In genomic region chr2:135962401-135963138, GRCh38 we compare ENCODE assay signal across 10 cellular contexts. TPM values are rescaled to one million over a fixed set of nuclear protein-coding genes. Genes with fewer than 3 reads are reported as not detected.
DNase-seq lines count a peak whose midpoint lies in the region; ATAC-seq, FAIRE-seq and TF ChIP-seq lines count a peak whose summit lies in the region.
"Had no signal": no experiment of that assay in that cellular context is flagged by ENCODE, and none has a peak within 500 bp of the region (broad histone marks: within the 10 kb centered on the region; RNA-seq: fewer than 3 reads in every experiment).

No MANE protein-coding gene starts in this region.

- no peak overlapping the region for H3K27ac ChIP-seq in HepG2 (ENCODE audit: extremely low read length, insufficient read depth, low read length)
- H3K27ac ChIP-seq in right lobe of liver = no peak overlapping the region
- H3K27ac ChIP-seq in HL-60 (replicated peaks) = peak overlapping the region; percentile 13; the same call in 1 of the 2 replicates
- H3K27ac ChIP-seq in K562 (ENCODE audit: extremely low read depth, low read depth, low read length) = no peak overlapping the region
- H3K27ac ChIP-seq in thymus (ENCODE audit: low read depth) = peak overlapping the region; percentile 70

- 94% methylated on average over 4 of the region's 4 CpGs for WGBS in HepG2 (ENCODE audit: low lambda C conversion rate)
- WGBS in right lobe of liver (ENCODE audit: insufficient coverage, low coverage, low lambda C conversion rate, missing lambda C conversion rate) = 75% methylated on average over 4 of the region's 4 CpGs
- WGBS in K562 (ENCODE audit: insufficient coverage, low coverage, missing lambda C conversion rate) = 77% methylated on average over 4 of the region's 4 CpGs
- 75% methylated on average over 4 of the region's 4 CpGs for WGBS in thymus

- TF ChIP-seq EP300 in HepG2 (IDR thresholded peaks at IDR 0.05; ENCODE audit: low read depth in 2 of 2, low read length in 2 of 2) = no peak
- TF ChIP-seq EP300 in HepG2 (CRISPR knock-in tag; IDR thresholded peaks at IDR 0.05; ENCODE audit: borderline replicate concordance) = no peak
- no peak for TF ChIP-seq EP300 in K562 (IDR thresholded peaks at IDR 0.05; ENCODE audit: low read length)

- H3K9me1 ChIP-seq in K562 (ENCODE audit: control insufficient read depth, insufficient read depth, low read length) = no peaks in the 10 kb centered on the region

- H3K27me3 ChIP-seq in HepG2 (ENCODE audit: control insufficient read depth in 1 of 2, insufficient read depth in 2 of 2, low read length in 2 of 2) = no peaks in the 10 kb centered on the region
- H3K27me3 ChIP-seq in right lobe of liver = no peaks in the 10 kb centered on the region
- H3K27me3 ChIP-seq in HL-60 (ENCODE audit: insufficient read depth, poor library complexity, severe bottlenecking) = no peaks in the 10 kb centered on the region
- H3K27me3 ChIP-seq in K562 (ENCODE audit: control insufficient read depth in 2 of 2, insufficient read depth in 2 of 2, low read length in 2 of 2) = no peaks in the 10 kb centered on the region
- no peaks in the 10 kb centered on the region for H3K27me3 ChIP-seq in thymus (ENCODE audit: control insufficient read depth, insufficient read depth)

- TF ChIP-seq POLR2A in HepG2 (IDR thresholded peaks at IDR 0.05; ENCODE audit: insufficient read depth in 1 of 2, low read depth in 2 of 2, low read length in 2 of 2) = no peak
- TF ChIP-seq POLR2A in right lobe of liver (IDR thresholded peaks at IDR 0.05) = no peak
- TF ChIP-seq POLR2A in K562 (conservative IDR thresholded peaks at IDR 0.05) = no peak

- no peak overlapping the region for H2AFZ ChIP-seq in HepG2 (ENCODE audit: low read length)
- H2AFZ ChIP-seq in K562 (ENCODE audit: low read depth, low read length) = no peak overlapping the region

- H3K79me2 ChIP-seq in HepG2 (ENCODE audit: insufficient read depth, low read length) (peaks cover 61% of the 10 kb centered on the region), K562 (ENCODE audit: control insufficient read depth, insufficient read depth, low read length) (peaks cover 77% of the 10 kb centered on the region)

- H3K4me1 ChIP-seq in HepG2 (ENCODE audit: insufficient read depth, low read length) (no peaks in the 10 kb centered on the region), right lobe of liver (no peaks in the 10 kb centered on the region), K562 (replicated peaks in 1 of 2; ENCODE audit: control insufficient read depth in 2 of 2, insufficient read depth in 2 of 2, low read length in 2 of 2) (no peaks in the 10 kb centered on the region), thymus (ENCODE audit: control insufficient read depth, insufficient read depth, low read length) (peaks cover 9% of the 10 kb centered on the region)

- FAIRE-seq in HepG2 (lab: Jason Lieb, UNC) (no peak), K562 (lab: Jason Lieb, UNC) (no peak)

- TF ChIP-seq CTCF in HepG2 (CRISPR knock-in tag; IDR thresholded peaks at IDR 0.05) (no peak), right lobe of liver (IDR thresholded peaks at IDR 0.05) (no peak), HL-60 (IDR thresholded peaks at IDR 0.05; ENCODE audit: insufficient read depth, low read length) (no peak), K562 (IDR thresholded peaks at IDR 0.05 in 2 of 3, conservative IDR thresholded peaks at IDR 0.05 in 1 of 3; ENCODE audit: insufficient read depth in 2 of 3, low read depth in 1 of 3, low read length in 3 of 3) (no peak)

- intact Hi-C loops in HepG2 (cut with micrococcal nuclease; ENCODE audit: unreplicated experiment) (no loop called here), right lobe of liver (cut with DNase I) (no loop called here), K562 (cut with micrococcal nuclease) (no loop called here)

- H3K4me2 ChIP-seq in HepG2 (ENCODE audit: low read depth, low read length) = no peak overlapping the region
- no peak overlapping the region for H3K4me2 ChIP-seq in K562 (ENCODE audit: insufficient read depth, low read length)

- POLR2A ChIA-PET in HepG2 (lab: Yijun Ruan, JAX) = interaction anchor here (0.6 kb wide), 1 partner anchor 808 kb away, joined by 3 read pairs; no protein-coding TSS in a partner anchor
- POLR2A ChIA-PET in K562 (lab: Yijun Ruan, JAX) = no interaction called here

- in situ Hi-C loops in HepG2 (cut with HindIII; ENCODE audit: extremely low pct_ligation_motif_present, low pct_unique_long_range_greater_than_20kb) = no loop called here
- in situ Hi-C loops in K562 (cut with MboI) = no loop called here

- BruUV-seq in HepG2 (replicated peaks; lab: Mats Ljungman, UMichigan) = no TSS peak
- BruUV-seq in K562 (replicated peaks; lab: Mats Ljungman, UMichigan) = no TSS peak

- H3K4me3 ChIP-seq in HepG2 (replicated peaks in 1 of 3; ENCODE audit: insufficient read depth in 1 of 3, low read depth in 2 of 3, low read length in 3 of 3) = no peak overlapping the region
- H3K4me3 ChIP-seq in right lobe of liver = no peak overlapping the region
- H3K4me3 ChIP-seq in HL-60 (replicated peaks; ENCODE audit: insufficient read depth, low read length) = no peak overlapping the region
- H3K4me3 ChIP-seq in K562 = no peak overlapping the region
- no peak overlapping the region for H3K4me3 ChIP-seq in thymus (ENCODE audit: low read length)

- DNase-seq in HepG2 (ENCODE audit: low spot score) = no peak
- DNase-seq in right lobe of liver = no peak
- DNase-seq in HL-60 (ENCODE audit: low read depth in 1 of 2, low spot score in 1 of 2) = no peak
- no peak for DNase-seq in K562 (ENCODE audit: extremely low read depth in 1 of 4, low spot score in 3 of 4)
- no peak for DNase-seq in SK-N-DZ (ENCODE audit: low spot score)
- DNase-seq: activated CD4-positive, CD25-positive, alpha-beta regulatory T cell treated with anti-CD3 and anti-CD28 coated beads, Interleukin-2, amount 50 U/mL, for 72 hours; NK-92 treated with Interleukin-12 subunit alpha and Interleukin-12 subunit beta, amount 100 ng/mL, for 24 hours had no signal

- H3K9me3 ChIP-seq in HepG2 (ENCODE audit: low read length) = no peaks in the 10 kb centered on the region
- H3K9me3 ChIP-seq in right lobe of liver = no peaks in the 10 kb centered on the region
- no peaks in the 10 kb centered on the region for H3K9me3 ChIP-seq in K562 (replicated peaks; ENCODE audit: control insufficient read depth, insufficient read depth, low read depth, low read length)
- no peaks in the 10 kb centered on the region for H3K9me3 ChIP-seq in thymus (ENCODE audit: control insufficient read depth)

- CTCF ChIA-PET in HepG2 (lab: Yijun Ruan, JAX; ENCODE audit: low intra/inter-chr PET ratio, low total read pairs) (no interaction called here), K562 (lab: Yijun Ruan, JAX; ENCODE audit: low intra/inter-chr PET ratio) (no interaction called here)

- no peak for ATAC-seq in HepG2
- ATAC-seq in right lobe of liver = no peak
- no peak; the same call in 1 of the 3 replicates for ATAC-seq in K562
- no peak for ATAC-seq in GM21717 (IDR thresholded peaks at IDR 0.05; ENCODE audit: unreplicated experiment)
- no peak for ATAC-seq in GM19023 (IDR thresholded peaks at IDR 0.05; ENCODE audit: unreplicated experiment)

- H3K9ac ChIP-seq in HepG2 (ENCODE audit: insufficient read depth, low read depth, low read length) = no peak overlapping the region
- H3K9ac ChIP-seq in K562 (ENCODE audit: insufficient read depth in 1 of 2, low read depth in 2 of 2, low read length in 2 of 2) = no peak overlapping the region

- TF ChIP-seq RAD21 in HepG2 (CRISPR knock-in tag; IDR thresholded peaks at IDR 0.05) (no peak), K562 (CRISPR knock-in tag; conservative IDR thresholded peaks at IDR 0.05 in 1 of 2, IDR thresholded peaks at IDR 0.05 in 1 of 2) (no peak)

- H3K36me3 ChIP-seq in HepG2 (replicated peaks in 1 of 2; ENCODE audit: control insufficient read depth in 1 of 2, insufficient read depth in 2 of 2, low read length in 2 of 2) = peaks cover 9 to 62% of the 10 kb centered on the region in 2 experiments
- H3K36me3 ChIP-seq in right lobe of liver = peaks cover 0 to 6% (median 0%) of the 10 kb centered on the region in 4 donors
- H3K36me3 ChIP-seq in K562 (ENCODE audit: control insufficient read depth, insufficient read depth, low read length) = peaks cover 53% of the 10 kb centered on the region
- no peaks in the 10 kb centered on the region for H3K36me3 ChIP-seq in thymus (ENCODE audit: control insufficient read depth, insufficient read depth)

- peaks cover 6% of the 10 kb centered on the region; the same call in 1 of the 2 replicates for H4K20me1 ChIP-seq in HepG2 (ENCODE audit: insufficient read depth, low read length)
- no peaks in the 10 kb centered on the region for H4K20me1 ChIP-seq in K562 (replicated peaks; ENCODE audit: control insufficient read depth, insufficient read depth, low read length)

RNA-seq across cellular contexts. Expression of gene DARS1, which starts 22.9 kb away (rescaled TPM):
- 149 and 246 TPM in 2 replicates for total RNA-seq in HepG2 (2016; rRNA removed; fragmentation: Illumina TruSeq; extraction: Trizol)
- 19.9 and 25.4 TPM in 2 replicates for total RNA-seq in HepG2 (2016; cell fraction: cytosol; rRNA removed; fragmentation: Illumina TruSeq; extraction: Trizol; ENCODE audit: low read depth)
- 151 and 220 TPM in 2 replicates for total RNA-seq in HepG2 (2016; cell fraction: insoluble cytoplasmic fraction; rRNA removed; fragmentation: Illumina TruSeq; extraction: Trizol)
- 49.5 and 53.8 TPM in 2 replicates for total RNA-seq in HepG2 (2016; cell fraction: membrane; rRNA removed; fragmentation: Illumina TruSeq; extraction: Trizol)
- 83.7 and 87.9 TPM in 2 replicates for total RNA-seq in HepG2 (2016; cell fraction: nucleus; rRNA removed; fragmentation: Illumina TruSeq; extraction: Trizol)
- 149 and 230 TPM in 2 replicates for polyA plus RNA-seq in HepG2 (2011; rRNA removed)
- 82.7 and 108 TPM in 2 replicates for polyA plus RNA-seq in HepG2 (2011; cell fraction: cytosol; rRNA removed)
- polyA plus RNA-seq in HepG2 (2011; cell fraction: nucleus; rRNA removed) = 47.0 and 56.6 TPM in 2 replicates
- 118 and 170 TPM in 2 replicates for polyA plus RNA-seq in HepG2 (2012)
- polyA plus RNA-seq in HepG2 (2016; cell fraction: cytosol; fragmentation: Illumina TruSeq; extraction: Trizol; ENCODE audit: low read depth) = 10.3 and 11.0 TPM in 2 replicates
- 177 and 181 TPM in 2 replicates for polyA plus RNA-seq in HepG2 (2016; cell fraction: insoluble cytoplasmic fraction; fragmentation: Illumina TruSeq; extraction: Trizol; ENCODE audit: low read depth)
- 29.5 and 30.4 TPM in 2 replicates for polyA plus RNA-seq in HepG2 (2016; cell fraction: membrane; fragmentation: Illumina TruSeq; extraction: Trizol; ENCODE audit: low read depth)
- 88.4 and 95.0 TPM in 2 replicates for polyA plus RNA-seq in HepG2 (2016; cell fraction: nucleus; fragmentation: Illumina TruSeq; extraction: Trizol; ENCODE audit: insufficient read depth, low read depth)
- polyA minus RNA-seq in HepG2 (2011; rRNA and poly(A)+ RNA removed; ENCODE audit: low replicate concordance) = 23.5 and 77.2 TPM in 2 replicates
- 99.1 and 111 TPM in 2 replicates for polyA minus RNA-seq in HepG2 (2011; cell fraction: cytosol; rRNA and poly(A)+ RNA removed)
- 151 and 153 TPM in 2 replicates for polyA minus RNA-seq in HepG2 (2011; cell fraction: nucleus; rRNA and poly(A)+ RNA removed)
- total RNA-seq in right lobe of liver = 10 to 100 TPM; 19.9 to 49.1 (median 34.8) TPM
- 52.8 and 147 TPM in 2 replicates for total RNA-seq in K562 (2011; cell fraction: chromatin; rRNA removed; ENCODE audit: low replicate concordance)
- total RNA-seq in K562 (2011; cell fraction: nucleolus; rRNA removed) = 22.5 and 30.5 TPM in 2 replicates
- 54.0 and 61.3 TPM in 2 replicates for total RNA-seq in K562 (2011; cell fraction: nucleoplasm; rRNA removed)
- 74.3 and 93.2 TPM in 2 replicates for total RNA-seq in K562 (2014; rRNA removed)
- 150 and 171 TPM in 2 replicates for total RNA-seq in K562 (2014; rRNA removed; fragmentation: Illumina TruSeq; extraction: Trizol)
- total RNA-seq in K562 (2015; rRNA removed; fragmentation: Illumina TruSeq; extraction: Trizol) = 106 and 116 TPM in 2 replicates
- 92.7 and 95.3 TPM in 2 replicates for total RNA-seq in K562 (2021)
- polyA plus RNA-seq in K562 (2011; rRNA removed) = 230 and 239 TPM in 2 replicates
- 43.0 and 108 TPM in 2 replicates for polyA plus RNA-seq in K562 (2011; cell fraction: cytosol; rRNA removed)
- 39.8 and 79.6 TPM in 2 replicates for polyA plus RNA-seq in K562 (2011; cell fraction: nucleus; rRNA removed)
- polyA plus RNA-seq in K562 (2012) = 91.7 and 100 TPM in 2 replicates
- 141 and 167 TPM in 2 replicates for polyA plus RNA-seq in K562 (2014; fragmentation: Illumina TruSeq; extraction: Trizol)
- polyA plus RNA-seq in K562 (2014; fragmentation: Nextera tagmentation; extraction: Ambion mirVana) = 10 to 100 TPM; 91.5 to 95.0 TPM
- 89.7 and 98.0 TPM in 2 replicates for polyA plus RNA-seq in K562 (2014; rRNA removed)
- 346 and 409 TPM in 2 replicates for polyA minus RNA-seq in K562 (2011; rRNA and poly(A)+ RNA removed)
- 60.3 and 90.3 TPM in 2 replicates for polyA minus RNA-seq in K562 (2011; cell fraction: cytosol; rRNA and poly(A)+ RNA removed)
- 34.6 and 73.8 TPM in 2 replicates for polyA minus RNA-seq in K562 (2011; cell fraction: nucleus; rRNA and poly(A)+ RNA removed)
- 119 TPM for polyA plus RNA-seq in thymus
- 91.4 and 96.6 TPM in 2 replicates for polyA plus RNA-seq in SK-N-DZ (2014; cell fraction: cytosol; rRNA removed)
- 38.9 and 46.8 TPM in 2 replicates for polyA plus RNA-seq in SK-N-DZ (2014; cell fraction: nucleus; rRNA removed)

Comparison
In these comparisons a context has a peak if more than half of its experiments do, and no peak if none do; other contexts are left out.
1. H3K27ac ChIP-seq: peak in HL-60 (single experiment) and thymus (single experiment); none in HepG2 (single experiment), right lobe of liver (0 of 3) and K562 (single experiment).
2. Of the 241 proteins assayed by ChIP-seq in both HepG2 and K562: peak only in HepG2: POLR2AphosphoS5; only in K562: MEIS2; in both: none; in neither: 239.